9 cellular contexts compared by ENCODE assay signal in the genomic region with DNA sequence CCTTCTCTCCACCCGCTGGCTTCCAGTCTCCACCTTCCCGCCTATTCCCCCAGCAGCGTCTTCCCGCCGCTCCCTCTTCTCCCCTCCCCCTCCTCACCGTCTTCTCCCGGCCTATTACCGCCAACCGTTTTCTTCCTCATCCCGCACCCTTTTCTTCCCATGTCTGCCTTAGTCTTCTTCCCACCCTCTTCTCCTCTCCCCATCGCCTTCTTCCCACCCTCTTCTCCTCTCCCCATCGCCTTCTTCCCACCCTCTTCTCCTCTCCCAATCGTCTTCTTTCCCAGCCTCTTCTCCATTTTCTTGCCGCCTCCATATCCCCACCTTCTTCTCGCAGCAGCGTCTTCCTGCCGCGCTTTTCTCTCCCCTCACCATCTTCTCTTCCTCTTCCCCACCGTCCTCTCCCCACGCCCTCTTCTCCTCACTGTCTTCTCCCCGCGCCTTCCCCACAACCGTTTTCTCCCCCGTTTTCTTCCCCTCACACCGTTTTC. TPM values are rescaled to one million over a fixed set of nuclear protein-coding genes. Genes with fewer than 3 reads are reported as not detected.
DNase-seq lines count a peak whose midpoint lies in the region; TF ChIP-seq lines count a peak whose summit lies in the region.
"Not testable (repeated sequence)": the region's sequence is repeated elsewhere in the genome, so short reads cannot be mapped to it uniquely, and the experiment has no call there.
"Had no signal": no experiment of that assay in that cellular context is flagged by ENCODE, and none has a peak within 500 bp of the region (broad histone marks: within the 10 kb centered on the region; RNA-seq: fewer than 3 reads in every experiment).

No MANE protein-coding gene starts in this region.

- CTCF ChIA-PET in activated CD4-positive, alpha-beta memory T cell treated with anti-CD3 and anti-CD28 coated beads for 36 hours (lab: Charles Lee); mammary epithelial cell (lab: Charles Lee; ENCODE audit: low non-redundant PET): not testable (repeated sequence)

- not testable (repeated sequence) for H3K9ac ChIP-seq in mammary epithelial cell (ENCODE audit: insufficient read depth, low read length)

- in situ Hi-C loops in mammary epithelial cell (cut with MboI; ENCODE audit: low sequenced_read_pairs in 2 of 2): not testable (repeated sequence)

- H3K4me3 Mint-ChIP-seq in activated CD4-positive, alpha-beta memory T cell treated with anti-CD3 and anti-CD28 coated beads for 36 hours: peak overlapping the region; percentile 88
- H3K4me3 Mint-ChIP-seq in nephron: peak overlapping the region; percentile 93 to 98 (median 95)

- dilution Hi-C loops in mammary epithelial cell (cut with HindIII; ENCODE audit: low sequenced_read_pairs): not testable (repeated sequence)

- not testable (repeated sequence) for H3K27me3 ChIP-seq in mammary epithelial cell (ENCODE audit: insufficient read depth, low read length); cardiac muscle cell

- H3K36me3 ChIP-seq in mammary epithelial cell (ENCODE audit: insufficient read depth, low read length); cardiac muscle cell: not testable (repeated sequence)

- DNase-seq in AG10803 (ENCODE audit: low read depth) (peak; percentile 32), H4 (ENCODE audit: low spot score) (peak; percentile 44), NCI-H82 (lab: John Stamatoyannopoulos, UW) (peak; percentile 57), mammary epithelial cell (peak; percentile 24), cardiac muscle cell (ENCODE audit: low read depth in 1 of 2, low spot score in 1 of 2) (peak in 1 of 2 donors; percentile 69)
- peak; percentile 42 for DNase-seq in activated CD4-positive, alpha-beta memory T cell treated with anti-CD3 and anti-CD28 coated beads for 36 hours
- peak; percentile 18 for DNase-seq in stimulated activated CD4-positive, alpha-beta T cell treated with anti-CD3 and anti-CD28 coated beads, Interleukin-4, amount 100 ng/mL, for 24 hours

- H3K9me3 ChIP-seq in mammary epithelial cell (replicated peaks; ENCODE audit: insufficient read depth, low read length); cardiac muscle cell (ENCODE audit: low read depth): not testable (repeated sequence)

- peak overlapping the region; percentile 81 for H3K27ac Mint-ChIP-seq in activated CD4-positive, alpha-beta memory T cell treated with anti-CD3 and anti-CD28 coated beads for 36 hours
- H3K27ac Mint-ChIP-seq in nephron: peak overlapping the region; percentile 100

- peaks cover 12% of the 10 kb centered on the region for H3K4me1 Mint-ChIP-seq in activated CD4-positive, alpha-beta memory T cell treated with anti-CD3 and anti-CD28 coated beads for 36 hours (ENCODE audit: low read depth)
- peaks cover 15% of the 10 kb centered on the region for H3K4me1 Mint-ChIP-seq in nephron

- H3K27me3 Mint-ChIP-seq in activated CD4-positive, alpha-beta memory T cell treated with anti-CD3 and anti-CD28 coated beads for 36 hours; nephron (ENCODE audit: low read depth): not testable (repeated sequence)

- not testable (repeated sequence) for BruUV-seq in mammary epithelial cell (replicated peaks; lab: Mats Ljungman, UMichigan)

- H3K27ac ChIP-seq in mammary epithelial cell (ENCODE audit: insufficient read depth, low read depth, low read length): not testable (repeated sequence)
- peak overlapping the region; percentile 68 for H3K27ac ChIP-seq in cardiac muscle cell

- intact Hi-C loops in activated CD4-positive, alpha-beta memory T cell treated with anti-CD3 and anti-CD28 coated beads for 36 hours (cut with micrococcal nuclease); mammary epithelial cell (cut with micrococcal nuclease): not testable (repeated sequence)

- peak overlapping the region; percentile 88 for H2AFZ ChIP-seq in mammary epithelial cell (ENCODE audit: low read depth, low read length)

- TF ChIP-seq CTCF in AG10803 (conservative IDR thresholded peaks at IDR 0.05; ENCODE audit: low read length); mammary epithelial cell (conservative IDR thresholded peaks at IDR 0.05 in 1 of 2, IDR thresholded peaks at IDR 0.05 in 1 of 2; ENCODE audit: extremely low read depth in 1 of 2, insufficient read depth in 1 of 2, low read depth in 1 of 2, low read length in 2 of 2); cardiac muscle cell (IDR thresholded peaks at IDR 0.05; ENCODE audit: low read depth, low read length); nephron (IDR thresholded peaks at IDR 0.05; ENCODE audit: unreplicated experiment in 3 of 3): not testable (repeated sequence)

- not testable (repeated sequence) for H3K36me3 Mint-ChIP-seq in activated CD4-positive, alpha-beta memory T cell treated with anti-CD3 and anti-CD28 coated beads for 36 hours; nephron (ENCODE audit: low read depth)

- H3K4me3 ChIP-seq in AG10803 (ENCODE audit: low read length) (peak overlapping the region; percentile 62), mammary epithelial cell (replicated peaks in 1 of 3; ENCODE audit: insufficient read depth in 1 of 3, low read depth in 2 of 3, low read length in 3 of 3) (peak overlapping the region; percentile 33 to 53 (median 45)), cardiac muscle cell (peak overlapping the region; percentile 86)

- POLR2A ChIA-PET in activated CD4-positive, alpha-beta memory T cell treated with anti-CD3 and anti-CD28 coated beads for 36 hours (lab: Charles Lee): not testable (repeated sequence)

- 0% methylated on average over 1 of the region's 25 CpGs for WGBS in mammary epithelial cell (ENCODE audit: low coverage, missing lambda C conversion rate)

- H3K9me3 Mint-ChIP-seq in activated CD4-positive, alpha-beta memory T cell treated with anti-CD3 and anti-CD28 coated beads for 36 hours; nephron: not testable (repeated sequence)

- H3K79me2 ChIP-seq in mammary epithelial cell (ENCODE audit: insufficient read depth, low read length): not testable (repeated sequence)

- not testable (repeated sequence) for H4K20me1 ChIP-seq in mammary epithelial cell (ENCODE audit: insufficient read depth, low read length)

- peak overlapping the region; percentile 42 for H3K4me2 ChIP-seq in mammary epithelial cell (ENCODE audit: insufficient read depth, low read depth, low read length)

- not testable (repeated sequence) for H3K4me1 ChIP-seq in mammary epithelial cell (ENCODE audit: insufficient read depth, low read length); cardiac muscle cell (ENCODE audit: low read depth)

RNA-seq across cellular contexts. Expression of a gene that starts 33.8 kb away (rescaled TPM):
- total RNA-seq in H4 (2014; rRNA removed; shearing (Covaris generic)): 0.35 TPM in 1 of 2 replicates, not detected in the other
- total RNA-seq in activated CD4-positive, alpha-beta memory T cell treated with anti-CD3 and anti-CD28 coated beads for 36 hours: not detected
- total RNA-seq in mammary epithelial cell (under 1 TPM in 1 of 2 donors, not detected in 1; 0.17 TPM), cardiac muscle cell (not detected in 2 replicates)
- polyA plus RNA-seq in mammary epithelial cell (not detected), cardiac muscle cell (not detected in 2 replicates)
- polyA minus RNA-seq in mammary epithelial cell: not detected
- total RNA-seq: pulmonary artery endothelial cell had no signal

RNA-seq across cellular contexts. Expression of a gene that starts 48.1 kb away (rescaled TPM):
- 27.6 and 27.7 TPM in 2 replicates for total RNA-seq in H4 (2014; rRNA removed; shearing (Covaris generic))
- 10 to 100 TPM; 49.2 to 49.9 TPM for total RNA-seq in activated CD4-positive, alpha-beta memory T cell treated with anti-CD3 and anti-CD28 coated beads for 36 hours
- total RNA-seq in mammary epithelial cell: 10 to 100 TPM; 25.3 to 25.6 TPM
- 25.8 TPM for polyA plus RNA-seq in mammary epithelial cell
- 58.6 TPM for polyA minus RNA-seq in mammary epithelial cell
- 24.8 and 26.7 TPM in 2 replicates for total RNA-seq in cardiac muscle cell
- polyA plus RNA-seq in cardiac muscle cell: 24.8 and 30.6 TPM in 2 replicates
